In the genomic region with DNA sequence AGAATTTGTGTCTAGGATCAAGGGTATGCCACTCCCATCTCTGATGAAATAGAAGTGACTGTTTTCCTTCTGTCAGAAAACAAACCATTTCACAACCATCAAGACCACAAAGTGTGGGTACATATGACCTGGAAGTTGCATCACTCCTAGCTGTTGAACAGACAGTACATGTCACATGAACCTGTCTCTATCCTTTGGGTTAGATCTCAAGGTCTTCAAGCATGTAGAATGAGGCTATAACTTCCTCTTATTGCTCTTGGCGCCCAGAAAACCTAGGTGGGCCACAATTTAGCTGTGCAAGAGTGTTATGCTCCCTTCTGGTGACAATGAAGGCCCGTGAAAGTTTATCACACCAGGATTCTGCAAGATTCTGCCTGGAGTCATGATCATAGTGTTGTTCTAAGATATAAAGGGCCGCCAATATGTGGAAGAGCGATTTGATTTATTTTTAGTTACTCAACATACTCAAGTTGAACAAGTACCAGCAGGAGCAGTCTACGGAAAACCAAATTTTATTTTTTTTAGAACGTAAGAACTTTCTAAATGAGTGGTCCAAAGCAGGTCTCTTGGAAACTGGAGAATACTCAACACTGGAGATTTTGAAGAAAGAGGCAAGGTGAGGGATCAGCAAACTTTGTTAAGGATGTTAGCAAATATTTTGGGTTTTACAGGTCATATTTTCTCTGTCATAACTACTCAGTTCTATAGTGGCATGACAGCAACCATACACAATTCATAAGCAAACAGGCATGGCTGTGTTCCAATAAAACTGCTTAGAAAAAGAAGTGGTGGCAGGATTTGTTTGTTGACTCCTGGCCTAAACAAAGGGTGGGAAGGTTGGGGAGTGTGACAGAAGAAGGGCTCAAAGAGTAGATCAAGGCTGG, we compare ENCODE assay signal across 8 cellular contexts.
DNase-seq lines count a peak whose midpoint lies in the region; ATAC-seq and TF ChIP-seq lines count a peak whose summit lies in the region.

No MANE protein-coding gene starts in this region.

- H3K27ac ChIP-seq in RWPE1: no peak overlapping the region

- POLR2A ChIA-PET in RWPE1 (lab: Yijun Ruan, JAX; ENCODE audit: low non-redundant PET): interaction anchor here (0.6 kb wide), 1 partner anchor 1545 kb away, joined by 8 read pairs; no protein-coding TSS in a partner anchor

- peak overlapping the region; percentile 71 for H3K27ac Mint-ChIP-seq in stimulated activated effector memory CD8-positive, alpha-beta T cell treated with anti-CD3 and anti-CD28 coated beads, Interleukin-12 subunit alpha, Interleukin-12 subunit beta, amount 100 ng/mL, for 72 hours

- TF ChIP-seq CTCF in RWPE1 (conservative IDR thresholded peaks at IDR 0.05; ENCODE audit: low read depth): no peak

- peaks cover 2% of the 10 kb centered on the region for H3K9me3 Mint-ChIP-seq in stimulated activated effector memory CD8-positive, alpha-beta T cell treated with anti-CD3 and anti-CD28 coated beads, Interleukin-12 subunit alpha, Interleukin-12 subunit beta, amount 100 ng/mL, for 72 hours

- peak; percentile 65 for ATAC-seq in esophagus mucosa
- ATAC-seq in stimulated activated effector memory CD8-positive, alpha-beta T cell treated with anti-CD3 and anti-CD28 coated beads, Interleukin-12 subunit alpha, Interleukin-12 subunit beta, amount 100 ng/mL, for 72 hours: peak; percentile 73
- no peak for ATAC-seq in GM21367 (IDR thresholded peaks at IDR 0.05; ENCODE audit: unreplicated experiment)
- no peak for ATAC-seq in GM21737 (IDR thresholded peaks at IDR 0.05; ENCODE audit: unreplicated experiment)

- H3K4me3 Mint-ChIP-seq in stimulated activated effector memory CD8-positive, alpha-beta T cell treated with anti-CD3 and anti-CD28 coated beads, Interleukin-12 subunit alpha, Interleukin-12 subunit beta, amount 100 ng/mL, for 72 hours: no peak overlapping the region

- peaks cover 16% of the 10 kb centered on the region for H3K4me1 Mint-ChIP-seq in stimulated activated effector memory CD8-positive, alpha-beta T cell treated with anti-CD3 and anti-CD28 coated beads, Interleukin-12 subunit alpha, Interleukin-12 subunit beta, amount 100 ng/mL, for 72 hours

- DNase-seq in NK-92 treated with Interleukin-12 subunit alpha and Interleukin-12 subunit beta, amount 100 ng/mL, for 24 hours (lab: John Stamatoyannopoulos, UW): peak; percentile 23
- no peak for DNase-seq in NK-92 (lab: John Stamatoyannopoulos, UW; ENCODE audit: unreplicated experiment)
- DNase-seq in RWPE1 (ENCODE audit: low spot score): peak; percentile 27
- no peak for DNase-seq in stimulated activated effector memory CD8-positive, alpha-beta T cell treated with anti-CD3 and anti-CD28 coated beads, Interleukin-12 subunit alpha, Interleukin-12 subunit beta, amount 100 ng/mL, for 72 hours (ENCODE audit: low spot score in 2 of 2)
- DNase-seq in stimulated activated CD4-positive, alpha-beta T cell treated with anti-CD3 and anti-CD28 coated beads, Interleukin-2, amount 100 ng/mL, for 24 hours: no peak

- CTCF ChIA-PET in RWPE1 (lab: Yijun Ruan, JAX): no interaction called here

- peaks cover 4% of the 10 kb centered on the region for H3K36me3 Mint-ChIP-seq in stimulated activated effector memory CD8-positive, alpha-beta T cell treated with anti-CD3 and anti-CD28 coated beads, Interleukin-12 subunit alpha, Interleukin-12 subunit beta, amount 100 ng/mL, for 72 hours

Comparison
In these comparisons a context has a peak if more than half of its experiments do, and no peak if none do; other contexts are left out.
1. DNase-seq: peak in NK-92 treated with Interleukin-12 subunit alpha and Interleukin-12 subunit beta, amount 100 ng/mL, for 24 hours (single experiment) and RWPE1 (single experiment); none in NK-92 (single experiment), stimulated activated effector memory CD8-positive, alpha-beta T cell treated with anti-CD3 and anti-CD28 coated beads, Interleukin-12 subunit alpha, Interleukin-12 subunit beta, amount 100 ng/mL, for 72 hours (0 of 2) and stimulated activated CD4-positive, alpha-beta T cell treated with anti-CD3 and anti-CD28 coated beads, Interleukin-2, amount 100 ng/mL, for 24 hours (0 of 2).
2. ATAC-seq: peak in esophagus mucosa (single experiment) and stimulated activated effector memory CD8-positive, alpha-beta T cell treated with anti-CD3 and anti-CD28 coated beads, Interleukin-12 subunit alpha, Interleukin-12 subunit beta, amount 100 ng/mL, for 72 hours (single experiment); none in GM21367 (single experiment) and GM21737 (single experiment).